In genomic region chr7:133796778-133797177, GRCh38 we compare ENCODE assay signal across 21 cellular contexts.
"Had no signal": no experiment of that assay in that cellular context is flagged by ENCODE, and none has a peak within 500 bp of the region (broad histone marks: within the 10 kb centered on the region; RNA-seq: fewer than 3 reads in every experiment).

No MANE protein-coding gene starts in this region.

- DNase-seq: activated CD4-positive, alpha-beta memory T cell treated with anti-CD3 and anti-CD28 coated beads, Interleukin-2, amount 10 ng/mL, durations not matched to agents 7 days and 5 days; activated CD4-positive, alpha-beta T cell treated with anti-CD3 and anti-CD28 coated beads for 48 hours; activated CD4-positive, CD25-positive, alpha-beta regulatory T cell; activated effector memory CD4-positive, alpha-beta T cell treated with Interleukin-2 at 50 U/mL for 16 hours; activated naive CD4-positive, alpha-beta T cell treated with anti-CD3 and anti-CD28 coated beads, Interleukin-2, amount 10 ng/mL, durations not matched to agents 7 days and 5 days; activated naive CD8-positive, alpha-beta T cell treated with anti-CD3 and anti-CD28 coated beads, Interleukin-2, amount 50 U/mL, for 24 hours; activated T-cell treated with anti-CD3 and anti-CD28 coated beads, Interleukin-2, amount 50 U/mL, for 4 hours; anterior cingulate cortex; brain microvascular endothelial cell; central memory CD4-positive, alpha-beta T cell; dorsolateral prefrontal cortex; foreskin fibroblast; hippocampal formation; left cardiac atrium; mesenchymal stem cell; naive thymus-derived CD4-positive, alpha-beta T cell; pancreas; stimulated activated CD4-positive, alpha-beta T cell treated with anti-CD3 and anti-CD28 coated beads, Interleukin-12 subunit alpha, Interleukin-12 subunit beta, amount 100 ng/mL, for 4 hours; stimulated activated CD4-positive, alpha-beta T cell treated with anti-CD3 and anti-CD28 coated beads, Interleukin-1b, Interleukin-23, amount 100 ng/mL, for 48 hours; stimulated activated naive CD4-positive, alpha-beta T cell treated with Interleukin-2 at 50 U/mL for 16 hours; thyroid gland had no signal

- H3K36me3 Mint-ChIP-seq: activated naive CD4-positive, alpha-beta T cell treated with anti-CD3 and anti-CD28 coated beads, Interleukin-2, amount 10 ng/mL, durations not matched to agents 7 days and 5 days had no signal

- H3K9me3 Mint-ChIP-seq: activated CD4-positive, alpha-beta memory T cell treated with anti-CD3 and anti-CD28 coated beads, Interleukin-2, amount 10 ng/mL, durations not matched to agents 7 days and 5 days; activated naive CD4-positive, alpha-beta T cell treated with anti-CD3 and anti-CD28 coated beads, Interleukin-2, amount 10 ng/mL, durations not matched to agents 7 days and 5 days; activated naive CD8-positive, alpha-beta T cell treated with anti-CD3 and anti-CD28 coated beads, Interleukin-2, amount 50 U/mL, for 24 hours; activated T-cell treated with anti-CD3 and anti-CD28 coated beads, Interleukin-2, amount 50 U/mL, for 4 hours; naive thymus-derived CD4-positive, alpha-beta T cell had no signal

- H3K27me3 Mint-ChIP-seq: activated CD4-positive, alpha-beta memory T cell treated with anti-CD3 and anti-CD28 coated beads, Interleukin-2, amount 10 ng/mL, durations not matched to agents 7 days and 5 days; activated naive CD4-positive, alpha-beta T cell treated with anti-CD3 and anti-CD28 coated beads, Interleukin-2, amount 10 ng/mL, durations not matched to agents 7 days and 5 days; activated naive CD8-positive, alpha-beta T cell treated with anti-CD3 and anti-CD28 coated beads, Interleukin-2, amount 50 U/mL, for 24 hours; naive thymus-derived CD4-positive, alpha-beta T cell had no signal

- H3K27ac Mint-ChIP-seq: activated CD4-positive, alpha-beta memory T cell treated with anti-CD3 and anti-CD28 coated beads, Interleukin-2, amount 10 ng/mL, durations not matched to agents 7 days and 5 days; activated naive CD4-positive, alpha-beta T cell treated with anti-CD3 and anti-CD28 coated beads, Interleukin-2, amount 10 ng/mL, durations not matched to agents 7 days and 5 days; activated naive CD8-positive, alpha-beta T cell treated with anti-CD3 and anti-CD28 coated beads, Interleukin-2, amount 50 U/mL, for 24 hours; naive thymus-derived CD4-positive, alpha-beta T cell had no signal

- H3K4me3 Mint-ChIP-seq: activated CD4-positive, alpha-beta memory T cell treated with anti-CD3 and anti-CD28 coated beads, Interleukin-2, amount 10 ng/mL, durations not matched to agents 7 days and 5 days; activated naive CD4-positive, alpha-beta T cell treated with anti-CD3 and anti-CD28 coated beads, Interleukin-2, amount 10 ng/mL, durations not matched to agents 7 days and 5 days; activated naive CD8-positive, alpha-beta T cell treated with anti-CD3 and anti-CD28 coated beads, Interleukin-2, amount 50 U/mL, for 24 hours; activated T-cell treated with anti-CD3 and anti-CD28 coated beads, Interleukin-2, amount 50 U/mL, for 4 hours; naive thymus-derived CD4-positive, alpha-beta T cell had no signal

- ATAC-seq: activated naive CD8-positive, alpha-beta T cell treated with anti-CD3 and anti-CD28 coated beads, Interleukin-2, amount 50 U/mL, for 24 hours; activated T-cell treated with anti-CD3 and anti-CD28 coated beads, Interleukin-2, amount 50 U/mL, for 4 hours; left cardiac atrium; naive thymus-derived CD4-positive, alpha-beta T cell; pancreas had no signal

- H3K4me1 Mint-ChIP-seq: activated CD4-positive, alpha-beta memory T cell treated with anti-CD3 and anti-CD28 coated beads, Interleukin-2, amount 10 ng/mL, durations not matched to agents 7 days and 5 days; activated naive CD4-positive, alpha-beta T cell treated with anti-CD3 and anti-CD28 coated beads, Interleukin-2, amount 10 ng/mL, durations not matched to agents 7 days and 5 days; activated naive CD8-positive, alpha-beta T cell treated with anti-CD3 and anti-CD28 coated beads, Interleukin-2, amount 50 U/mL, for 24 hours had no signal
